Comparison of ENCODE assay signal across 23 cellular contexts in genomic region chr11:46588131-46588530, GRCh38.
"Had no signal": no experiment of that assay in that cellular context is flagged by ENCODE, and none has a peak within 500 bp of the region (broad histone marks: within the 10 kb centered on the region; RNA-seq: fewer than 3 reads in every experiment).

No MANE protein-coding gene starts in this region.

- DNase-seq: cerebellar nuclear complex; effector CD4-positive, alpha-beta T cell; endodermal cell; erythroblast; gastrocnemius medialis; left cardiac atrium; left ventricle myocardium inferior; lower lobe of right lung; midbrain; nucleus accumbens; ovary; right cardiac atrium; stimulated activated CD4-positive, alpha-beta T cell treated with anti-CD3 and anti-CD28 coated beads, Interleukin-2, amount 100 ng/mL, for 48 hours; stimulated activated CD8-positive, alpha-beta memory T cell treated with anti-CD3 and anti-CD28 coated beads, Interleukin-4, amount 100 ng/mL, for 48 hours; testis had no signal

- H3K36me3 ChIP-seq: gastrocnemius medialis, left ventricle myocardium inferior, lower lobe of right lung, neural progenitor cell, ovary had no signal

- H3K27ac Mint-ChIP-seq: endodermal cell; memory B cell; natural killer cell treated with Interleukin-12 subunit alpha and Interleukin-12 subunit beta and Interleukin-15 and Interleukin-18, amount 100 ng/mL, for 72 hours; neural progenitor cell; stimulated activated effector memory CD8-positive, alpha-beta T cell treated with anti-CD3 and anti-CD28 coated beads, Interleukin-12 subunit alpha, Interleukin-12 subunit beta, amount 100 ng/mL, for 72 hours had no signal

- H2AFZ ChIP-seq: neural progenitor cell had no signal

- H3K9ac ChIP-seq: neural progenitor cell had no signal

- H3K27me3 Mint-ChIP-seq: memory B cell; natural killer cell treated with Interleukin-12 subunit alpha and Interleukin-12 subunit beta and Interleukin-15 and Interleukin-18, amount 100 ng/mL, for 72 hours; stimulated activated naive CD8-positive, alpha-beta T cell treated with anti-CD3 and anti-CD28 coated beads, Interleukin-15, Interleukin-2, amounts not matched to agents 100 ng/mL and 50 ng/mL, for 24 hours had no signal

- H3K4me2 ChIP-seq: neural progenitor cell, smooth muscle cell had no signal

- H3K27ac ChIP-seq: coronary artery, gastrocnemius medialis, left ventricle myocardium inferior, lower lobe of right lung, neural progenitor cell, ovary, testis, tibial nerve had no signal

- H3K36me3 Mint-ChIP-seq: natural killer cell treated with Interleukin-12 subunit alpha and Interleukin-12 subunit beta and Interleukin-15 and Interleukin-18, amount 100 ng/mL, for 72 hours had no signal

- H3K9me3 ChIP-seq: gastrocnemius medialis, left ventricle myocardium inferior, lower lobe of right lung, ovary, testis, tibial nerve had no signal

- H3K4me3 ChIP-seq: coronary artery, gastrocnemius medialis, left ventricle myocardium inferior, lower lobe of right lung, neural progenitor cell, ovary, smooth muscle cell, testis, tibial nerve had no signal

- H3K9me3 Mint-ChIP-seq: memory B cell; natural killer cell treated with Interleukin-12 subunit alpha and Interleukin-12 subunit beta and Interleukin-15 and Interleukin-18, amount 100 ng/mL, for 72 hours; neural progenitor cell; stimulated activated effector memory CD8-positive, alpha-beta T cell treated with anti-CD3 and anti-CD28 coated beads, Interleukin-12 subunit alpha, Interleukin-12 subunit beta, amount 100 ng/mL, for 72 hours; stimulated activated naive CD8-positive, alpha-beta T cell treated with anti-CD3 and anti-CD28 coated beads, Interleukin-15, Interleukin-2, amounts not matched to agents 100 ng/mL and 50 ng/mL, for 24 hours had no signal

- H3K4me3 Mint-ChIP-seq: endodermal cell; memory B cell; natural killer cell treated with Interleukin-12 subunit alpha and Interleukin-12 subunit beta and Interleukin-15 and Interleukin-18, amount 100 ng/mL, for 72 hours; neural progenitor cell; stimulated activated effector memory CD8-positive, alpha-beta T cell treated with anti-CD3 and anti-CD28 coated beads, Interleukin-12 subunit alpha, Interleukin-12 subunit beta, amount 100 ng/mL, for 72 hours; stimulated activated naive CD8-positive, alpha-beta T cell treated with anti-CD3 and anti-CD28 coated beads, Interleukin-15, Interleukin-2, amounts not matched to agents 100 ng/mL and 50 ng/mL, for 24 hours had no signal

- H3K27me3 ChIP-seq: gastrocnemius medialis, neural progenitor cell, ovary, testis, tibial nerve had no signal

- ATAC-seq: gastrocnemius medialis; left cardiac atrium; lower lobe of right lung; natural killer cell treated with Interleukin-12 subunit alpha and Interleukin-12 subunit beta and Interleukin-15 and Interleukin-18, amount 100 ng/mL, for 72 hours; right cardiac atrium; stimulated activated effector memory CD8-positive, alpha-beta T cell treated with anti-CD3 and anti-CD28 coated beads, Interleukin-12 subunit alpha, Interleukin-12 subunit beta, amount 100 ng/mL, for 72 hours had no signal
